In genomic region chr12:49664591-49665146, GRCh38 we compare ENCODE assay signal across 8 cellular contexts. TPM values are rescaled to one million over a fixed set of nuclear protein-coding genes. Genes with fewer than 3 reads are reported as not detected.
A peak's percentile ranks its signal among the peaks of the same experiment; 100 is the strongest.
DNase-seq lines count a peak whose midpoint lies in the region; ATAC-seq and TF ChIP-seq lines count a peak whose summit lies in the region.

No MANE protein-coding gene starts in this region.

- DNase-seq in IMR-90: no peak
- DNase-seq in epithelial cell of esophagus (ENCODE audit: low read depth): peak; percentile 23
- DNase-seq in tibial artery: no peak
- no peak for DNase-seq in SW 1271 (lab: John Stamatoyannopoulos, UW)
- no peak for DNase-seq in GDM1 (lab: John Stamatoyannopoulos, UW)
- no peak for DNase-seq in activated CD8-positive, alpha-beta memory T cell treated with anti-CD3 and anti-CD28 coated beads for 24 hours

- TF ChIP-seq POLR2A in IMR-90 (IDR thresholded peaks at IDR 0.05; ENCODE audit: low read depth, low read length): no peak

- no peak overlapping the region for H3K4me3 ChIP-seq in BLaER1 treated with 17β-estradiol and CSF1 and Interleukin-3, amounts not matched to agents 10 nM and 100 nM
- H3K4me3 ChIP-seq in IMR-90 (ENCODE audit: insufficient read depth, low read depth, low read length) (no peak overlapping the region), epithelial cell of esophagus (ENCODE audit: low read length) (no peak overlapping the region), tibial artery (no peak overlapping the region)

- peak overlapping the region; percentile 64 for H2BK5ac ChIP-seq in IMR-90 (ENCODE audit: low read depth, low read length, poor library complexity, severe bottlenecking)

- peaks cover 35% of the 10 kb centered on the region for H3K9me1 ChIP-seq in IMR-90 (ENCODE audit: insufficient read depth, low read length)

- peaks cover 85 to 100% (median 99%) of the 10 kb centered on the region in 10 experiments for H3K4me1 ChIP-seq in BLaER1 treated with 17β-estradiol and CSF1 and Interleukin-3, amounts not matched to agents 10 nM and 100 nM
- H3K4me1 ChIP-seq in IMR-90 (ENCODE audit: control insufficient read depth, insufficient read depth, low read length) (peaks cover 25% of the 10 kb centered on the region), tibial artery (peaks cover 0 to 51% (median 31%) of the 10 kb centered on the region in 4 donors)

- H3K27ac ChIP-seq in BLaER1 treated with 17β-estradiol and CSF1 and Interleukin-3, amounts not matched to agents 10 nM and 100 nM: peak overlapping the region in 10 of 11 experiments; percentile 91 to 100 (median 98); a peak in 21 of 22 replicates
- H3K27ac ChIP-seq in IMR-90 (ENCODE audit: insufficient read depth, low read length) (no peak overlapping the region), tibial artery (peak overlapping the region; percentile 8 to 69)

- peak overlapping the region; percentile 86; the same call in 2 of the 3 replicates for H2BK15ac ChIP-seq in IMR-90 (ENCODE audit: low read depth, low read length)

- H3K27me3 ChIP-seq in BLaER1 treated with 17β-estradiol and CSF1 and Interleukin-3, amounts not matched to agents 10 nM and 100 nM: no peaks in the 10 kb centered on the region
- H3K27me3 ChIP-seq in IMR-90 (ENCODE audit: control insufficient read depth, insufficient read depth, low read length) (no peaks in the 10 kb centered on the region), tibial artery (no peaks in the 10 kb centered on the region)

- H3K9me3 ChIP-seq in BLaER1 treated with 17β-estradiol and CSF1 and Interleukin-3, amounts not matched to agents 10 nM and 100 nM (replicated peaks in 1 of 11): no peaks in the 10 kb centered on the region
- H3K9me3 ChIP-seq in IMR-90 (ENCODE audit: control insufficient read depth, insufficient read depth, low read length) (no peaks in the 10 kb centered on the region), tibial artery (no peaks in the 10 kb centered on the region)

- H4K20me1 ChIP-seq in BLaER1 treated with 17β-estradiol and CSF1 and Interleukin-3, amounts not matched to agents 10 nM and 100 nM: no peaks in the 10 kb centered on the region
- H4K20me1 ChIP-seq in IMR-90 (ENCODE audit: insufficient read depth, low read length): no peaks in the 10 kb centered on the region

- peak overlapping the region in 8 of 11 experiments; percentile 38 to 94 (median 86); a peak in 14 of 22 replicates for H3K9ac ChIP-seq in BLaER1 treated with 17β-estradiol and CSF1 and Interleukin-3, amounts not matched to agents 10 nM and 100 nM
- no peak overlapping the region for H3K9ac ChIP-seq in IMR-90 (ENCODE audit: low read depth, low read length)

- peak overlapping the region; percentile 43 for H4K91ac ChIP-seq in IMR-90 (ENCODE audit: insufficient read depth, low read depth, low read length)

- H2AK9ac ChIP-seq in IMR-90 (replicated peaks; ENCODE audit: low read depth, low read length, poor library complexity): peak overlapping the region; percentile 75

- intact Hi-C loops in IMR-90 (cut with micrococcal nuclease): no loop called here
- intact Hi-C loops in tibial artery (cut with DNase I; ENCODE audit: low total_unique reads): no loop called here

- peak overlapping the region; percentile 64 for H2AFZ ChIP-seq in IMR-90 (replicated peaks; ENCODE audit: low read length, poor library complexity)

- TF ChIP-seq CTCF in IMR-90 (conservative IDR thresholded peaks at IDR 0.05; ENCODE audit: low read depth, low read length) (no peak), epithelial cell of esophagus (IDR thresholded peaks at IDR 0.05; ENCODE audit: insufficient read depth, low read depth, low read length, missing control alignments) (no peak), tibial artery (IDR thresholded peaks at IDR 0.05) (no peak)

- H3K4me2 ChIP-seq in BLaER1 treated with 17β-estradiol and CSF1 and Interleukin-3, amounts not matched to agents 10 nM and 100 nM: peak overlapping the region; percentile 81 to 99 (median 93)
- no peak overlapping the region for H3K4me2 ChIP-seq in IMR-90 (ENCODE audit: low read depth, low read length)

- peak overlapping the region; percentile 69 for H3K14ac ChIP-seq in IMR-90 (replicated peaks; ENCODE audit: low read depth, low read length)

- H2BK20ac ChIP-seq in IMR-90 (ENCODE audit: low read depth, low read length): peak overlapping the region; percentile 40; the same call in 1 of the 2 replicates

- no peak overlapping the region for H3K56ac ChIP-seq in IMR-90 (ENCODE audit: extremely low read depth, insufficient read depth, low read length)

- in situ Hi-C loops in IMR-90 (cut with MboI; ENCODE audit: low sequenced_read_pairs): no loop called here

- peak; percentile 54 for ATAC-seq in GM19438 (IDR thresholded peaks at IDR 0.05; ENCODE audit: low read depth, unreplicated experiment)
- no peak for ATAC-seq in IMR-90 (ENCODE audit: low read depth)

- H4K5ac ChIP-seq in IMR-90 (ENCODE audit: low read depth, low read length): peak overlapping the region; percentile 38; the same call in 1 of the 2 replicates

- H3K18ac ChIP-seq in IMR-90 (ENCODE audit: low read depth, low read length): peak overlapping the region; percentile 20

- no TSS peak for BruUV-seq in IMR-90 (replicated peaks; lab: Mats Ljungman, UMichigan)

- H3K23ac ChIP-seq in IMR-90 (ENCODE audit: low read depth, low read length): peak overlapping the region; percentile 13; the same call in 1 of the 2 replicates

- H2AK5ac ChIP-seq in IMR-90 (ENCODE audit: low read depth, low read length): peak overlapping the region; percentile 92

- H3K36me3 ChIP-seq in BLaER1 treated with 17β-estradiol and CSF1 and Interleukin-3, amounts not matched to agents 10 nM and 100 nM: peaks cover under 1 to 19% (median 10%) of the 10 kb centered on the region in 11 experiments; a peak in 17 of 22 replicates
- H3K36me3 ChIP-seq in IMR-90 (ENCODE audit: control insufficient read depth, insufficient read depth, low read length): peaks cover 5% of the 10 kb centered on the region
- peaks cover 0 to 8% (median 6%) of the 10 kb centered on the region in 3 donors for H3K36me3 ChIP-seq in tibial artery

- dilution Hi-C loops in IMR-90 (cut with HindIII; ENCODE audit: low sequenced_read_pairs, unreplicated experiment): no loop called here

- peaks cover 41 to 92% of the 10 kb centered on the region in 2 experiments for H3K79me1 ChIP-seq in IMR-90 (ENCODE audit: low read depth in 1 of 2, low read length in 2 of 2)

- POLR2A ChIA-PET in IMR-90 (lab: Charles Lee; ENCODE audit: unreplicated experiment): no interaction called here

- peak overlapping the region in 1 of 2 experiments; percentile 63; a peak in 1 of 4 replicates for H4K8ac ChIP-seq in IMR-90 (ENCODE audit: low read depth in 2 of 2, low read length in 2 of 2)

- H2BK120ac ChIP-seq in IMR-90 (ENCODE audit: low read depth, low read length): peak overlapping the region; percentile 60; the same call in 1 of the 2 replicates

- 96% methylated on average over 2 of the region's 4 CpGs; no CpG with 5 or more reads in 1 of the 2 experiments for WGBS in IMR-90 (ENCODE audit: extremely low coverage in 2 of 2, insufficient read length in 1 of 2), 2 experiments

- TF ChIP-seq RAD21 in IMR-90 (IDR thresholded peaks at IDR 0.05; ENCODE audit: low read length): no peak

- H3K4ac ChIP-seq in IMR-90 (ENCODE audit: low read depth, low read length): peak overlapping the region; percentile 70

- CTCF ChIA-PET in IMR-90 (lab: Yijun Ruan, JAX): no interaction called here

TF ChIP-seq in IMR-90, 13 proteins besides CTCF, POLR2A, EP300 and RAD21:
- TF ChIP-seq USF2 (IDR thresholded peaks at IDR 0.05; ENCODE audit: low read depth, low read length) (no peak), MXI1 (IDR thresholded peaks at IDR 0.05; ENCODE audit: borderline replicate concordance, low read depth, low read length) (no peak), BHLHE40 (IDR thresholded peaks at IDR 0.05; ENCODE audit: low read depth, low read length) (no peak), CHD1 (IDR thresholded peaks at IDR 0.05; ENCODE audit: low read depth, low read length) (no peak), MAFK (IDR thresholded peaks at IDR 0.05; ENCODE audit: low read depth, low read length) (no peak), CEBPB (IDR thresholded peaks at IDR 0.05; ENCODE audit: low read depth, low read length) (no peak), FOS (IDR thresholded peaks at IDR 0.05; ENCODE audit: low read depth, low read length) (no peak), RFX5 (IDR thresholded peaks at IDR 0.05; ENCODE audit: low read depth, low read length) (no peak), MAZ (IDR thresholded peaks at IDR 0.05; ENCODE audit: borderline replicate concordance, low read depth, low read length) (no peak), SMC3 (IDR thresholded peaks at IDR 0.05; ENCODE audit: low read depth, low read length) (no peak)
TF ChIP-seq in IMR-90: peak in this region for 0.

RNA-seq across cellular contexts. Expression of gene PRPF40B, which starts 41.3 kb away (rescaled TPM):
- 3.9 and 5.0 TPM in 2 replicates for total RNA-seq in IMR-90 (2012; rRNA removed)
- polyA plus RNA-seq in IMR-90 (2012; rRNA removed): 11.0 and 11.8 TPM in 2 replicates
- 5.9 and 7.5 TPM in 2 replicates for polyA plus RNA-seq in IMR-90 (2012; cell fraction: cytosol; rRNA removed)
- 81.2 and 98.0 TPM in 2 replicates for polyA plus RNA-seq in IMR-90 (2012; cell fraction: nucleus; rRNA removed; ENCODE audit: low replicate concordance)

RNA-seq across cellular contexts. Expression of gene FMNL3, which starts 42.5 kb away (rescaled TPM):
- 34.4 and 36.4 TPM in 2 replicates for total RNA-seq in IMR-90 (2012; rRNA removed)
- polyA plus RNA-seq in IMR-90 (2012; rRNA removed): 13.2 and 16.3 TPM in 2 replicates
- 7.6 TPM in 2 replicates for polyA plus RNA-seq in IMR-90 (2012; cell fraction: cytosol; rRNA removed)
- 23.2 and 32.5 TPM in 2 replicates for polyA plus RNA-seq in IMR-90 (2012; cell fraction: nucleus; rRNA removed; ENCODE audit: low replicate concordance)

RNA-seq across cellular contexts. Expression of gene FAM186B, which starts 59.2 kb away (rescaled TPM):
- 0.18 and 0.28 TPM in 2 replicates for total RNA-seq in IMR-90 (2012; rRNA removed)
- polyA plus RNA-seq in IMR-90 (2012; rRNA removed): 0.10 TPM in 2 replicates
- 0.10 and 0.12 TPM in 2 replicates for polyA plus RNA-seq in IMR-90 (2012; cell fraction: cytosol; rRNA removed)
- polyA plus RNA-seq in IMR-90 (2012; cell fraction: nucleus; rRNA removed; ENCODE audit: low replicate concordance): 0.28 and 0.36 TPM in 2 replicates
